Comparison of ENCODE assay signal across 8 cellular contexts in genomic region chr16:15337974-15338605, GRCh38. TPM values are rescaled to one million over a fixed set of nuclear protein-coding genes. Genes with fewer than 3 reads are reported as not detected.
"Had no signal": no experiment of that assay in that cellular context is flagged by ENCODE, and none has a peak within 500 bp of the region (broad histone marks: within the 10 kb centered on the region; RNA-seq: fewer than 3 reads in every experiment).

No MANE protein-coding gene starts in this region.

RNA-seq across cellular contexts. Expression of gene MPV17L, which starts 57.5 kb away (rescaled TPM):
- total RNA-seq: activated CD4-positive, alpha-beta memory T cell treated with anti-CD3 and anti-CD28 coated beads for 36 hours; activated CD4-positive, alpha-beta memory T cell treated with anti-CD3 and anti-CD28 coated beads, Interleukin-2, amount 10 ng/mL, durations not matched to agents 7 days and 5 days; activated CD4-positive, alpha-beta T cell treated with anti-CD3 and anti-CD28 coated beads for 36 hours; activated CD4-positive, alpha-beta T cell treated with anti-CD3 and anti-CD28 coated beads, Interleukin-2, amount 10 ng/mL, durations not matched to agents 7 days and 5 days; activated CD8-positive, alpha-beta T cell treated with anti-CD3 and anti-CD28 coated beads, Interleukin-2, amount 10 ng/mL, durations not matched to agents 7 days and 5 days; T-helper 1 cell treated with Interleukin-12 subunit alpha and Interleukin-12 subunit beta and Interleukin-4 antibody, amounts not matched to agents 30 ng/mL and 1 ng/mL, for 36 hours; T-helper 17 cell; T-helper 2 cell treated with Interferon-gamma antibody and Interleukin-4, amounts not matched to agents 100 ng/mL and 5 ng/mL, for 36 hours had no signal
